In genomic region chr5:60540855-60541805, GRCh38 we compare ENCODE assay signal across 8 cellular contexts.
DNase-seq lines count a peak whose midpoint lies in the region; ATAC-seq and TF ChIP-seq lines count a peak whose summit lies in the region.

No MANE protein-coding gene starts in this region.

- peaks cover 6 to 47% (median 28%) of the 10 kb centered on the region in 4 donors for H3K4me1 Mint-ChIP-seq in naive thymus-derived CD8-positive, alpha-beta T cell
- H3K4me1 Mint-ChIP-seq in immature natural killer cell: no peaks in the 10 kb centered on the region

- H3K4me1 ChIP-seq in OCI-LY3 (ENCODE audit: low read length): peaks cover 46% of the 10 kb centered on the region

- TF ChIP-seq CTCF in OCI-LY3 (IDR thresholded peaks at IDR 0.05; ENCODE audit: low read depth, low read length): 0 out of 2 replicates have a peak, but pooled peaks have one; percentile 16

- H3K27me3 Mint-ChIP-seq in naive thymus-derived CD8-positive, alpha-beta T cell: peaks cover 0 to 3% (median 0%) of the 10 kb centered on the region in 5 donors
- H3K27me3 Mint-ChIP-seq in immature natural killer cell (ENCODE audit: low read depth in 3 of 3): no peaks in the 10 kb centered on the region

- H3K27ac Mint-ChIP-seq in naive thymus-derived CD8-positive, alpha-beta T cell: peak overlapping the region in 7 of 10 donors; percentile 34 to 81 (median 72)
- no peak overlapping the region for H3K27ac Mint-ChIP-seq in immature natural killer cell

- peak overlapping the region; percentile 65 for H3K4me2 ChIP-seq in OCI-LY3 (ENCODE audit: low read length)

- H3K4me3 Mint-ChIP-seq in naive thymus-derived CD8-positive, alpha-beta T cell: peak overlapping the region in 1 of 10 donors; percentile 40
- no peak overlapping the region for H3K4me3 Mint-ChIP-seq in immature natural killer cell

- H3K36me3 Mint-ChIP-seq in naive thymus-derived CD8-positive, alpha-beta T cell: no peaks in the 10 kb centered on the region
- no peaks in the 10 kb centered on the region for H3K36me3 Mint-ChIP-seq in immature natural killer cell

- peak overlapping the region; percentile 31; the same call in 1 of the 2 replicates for H3K9ac ChIP-seq in OCI-LY3 (ENCODE audit: low read length)

- ATAC-seq in GM18517 (IDR thresholded peaks at IDR 0.05; ENCODE audit: unreplicated experiment): peak; percentile 92
- ATAC-seq in HG02610 (IDR thresholded peaks at IDR 0.05; ENCODE audit: unreplicated experiment): peak; percentile 85
- peak; percentile 47 to 77 for ATAC-seq in naive thymus-derived CD8-positive, alpha-beta T cell
- ATAC-seq in left lobe of liver: no peak

- no peaks in the 10 kb centered on the region for H4K20me1 ChIP-seq in OCI-LY3 (ENCODE audit: insufficient read depth, low read length)

- H3K79me2 ChIP-seq in OCI-LY3 (ENCODE audit: low read length): no peaks in the 10 kb centered on the region

- H3K9me3 ChIP-seq in OCI-LY3 (ENCODE audit: insufficient read depth, low read length): no peaks in the 10 kb centered on the region

- H3K36me3 ChIP-seq in OCI-LY3 (replicated peaks; ENCODE audit: low read depth, low read length): no peaks in the 10 kb centered on the region

- peak overlapping the region; percentile 38 for H3K4me3 ChIP-seq in OCI-LY3 (ENCODE audit: low read length)

- POLR2A ChIA-PET in naive thymus-derived CD8-positive, alpha-beta T cell (lab: Charles Lee): no interaction called here

- H3K9me3 Mint-ChIP-seq in naive thymus-derived CD8-positive, alpha-beta T cell: peaks cover 0 to 8% (median 0%) of the 10 kb centered on the region in 9 donors
- H3K9me3 Mint-ChIP-seq in immature natural killer cell: peaks cover 0 to 7% (median 0%) of the 10 kb centered on the region in 6 donors

- DNase-seq in naive thymus-derived CD8-positive, alpha-beta T cell: peak in 4 of 10 donors; percentile 13 to 67 (median 33)
- DNase-seq in left lobe of liver (ENCODE audit: low spot score) (no peak), pons (ENCODE audit: low spot score) (no peak), DMS79 treated with DMSO at 0.1 percent for 48 hours (lab: John Stamatoyannopoulos, UW) (no peak), immature natural killer cell (no peak)

- 0 out of 2 replicates have a peak overlapping the region, but pooled peaks have one; percentile 0 for H2AFZ ChIP-seq in OCI-LY3 (ENCODE audit: low read depth, low read length)

- H3K27me3 ChIP-seq in OCI-LY3 (ENCODE audit: low read depth, low read length): no peaks in the 10 kb centered on the region

- peak overlapping the region; percentile 73 for H3K27ac ChIP-seq in OCI-LY3 (ENCODE audit: low read length)

Comparison
In these comparisons a context has a peak if more than half of its experiments do, and no peak if none do; other contexts are left out.
1. H3K27ac Mint-ChIP-seq: peak in naive thymus-derived CD8-positive, alpha-beta T cell (7 of 10); none in immature natural killer cell (0 of 6).